21 cellular contexts compared by ENCODE assay signal in the genomic region with DNA sequence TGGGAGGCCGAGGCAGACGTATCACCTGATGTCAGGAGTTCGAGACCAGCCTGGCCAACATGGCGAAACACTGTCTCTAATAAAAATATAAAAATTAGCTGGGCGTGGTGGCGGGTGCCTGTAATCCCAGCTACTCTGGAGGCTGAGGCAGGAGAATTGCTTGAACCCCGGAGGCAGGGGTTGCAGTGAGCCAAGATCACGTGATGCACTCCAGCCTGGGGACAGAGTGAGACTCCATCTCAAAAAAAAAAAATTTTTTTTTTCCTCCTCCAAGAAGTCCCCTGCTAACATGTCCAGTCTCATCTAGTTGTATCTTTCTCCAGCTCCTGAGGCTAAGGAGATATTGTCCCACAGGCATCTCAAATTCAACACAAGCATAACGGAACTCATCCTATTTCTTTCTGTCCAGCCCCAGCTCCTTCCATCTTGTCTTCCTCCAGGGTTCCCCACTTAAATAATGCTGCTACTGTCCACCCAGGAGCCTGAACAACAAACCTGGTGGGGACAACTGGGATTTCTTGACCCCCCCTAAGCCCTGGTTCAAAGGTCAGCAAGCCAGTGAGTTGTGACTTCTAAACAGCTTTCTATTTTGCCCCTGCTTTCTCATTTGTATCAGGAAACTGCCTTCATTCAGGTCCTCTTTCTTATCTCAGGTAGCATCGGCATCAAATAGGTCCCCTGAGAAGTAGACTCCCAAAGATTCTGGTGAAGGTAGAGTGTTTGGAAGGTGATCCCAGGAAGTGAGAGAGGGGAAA.
"Had no signal": no experiment of that assay in that cellular context is flagged by ENCODE, and none has a peak within 500 bp of the region (broad histone marks: within the 10 kb centered on the region; RNA-seq: fewer than 3 reads in every experiment).

No MANE protein-coding gene starts in this region.

- FAIRE-seq: frontal cortex had no signal

- H2AFZ ChIP-seq: neural progenitor cell had no signal

- H3K4me2 ChIP-seq: neural progenitor cell had no signal

- H3K36me3 ChIP-seq: lower lobe of right lung, neural progenitor cell, prostate gland, right atrium auricular region, sigmoid colon, stomach, thyroid gland had no signal

- H3K4me3 Mint-ChIP-seq: immature natural killer cell; natural killer cell; neural progenitor cell; stimulated activated effector memory CD8-positive, alpha-beta T cell treated with anti-CD3 and anti-CD28 coated beads, Interleukin-12 subunit alpha, Interleukin-12 subunit beta, amount 100 ng/mL, for 72 hours had no signal

- H3K9me3 ChIP-seq: lower lobe of right lung, prostate gland, right atrium auricular region, sigmoid colon, stomach, thyroid gland had no signal

- ATAC-seq: left ventricle myocardium superior; lower lobe of right lung; natural killer cell; stimulated activated effector memory CD8-positive, alpha-beta T cell treated with anti-CD3 and anti-CD28 coated beads, Interleukin-12 subunit alpha, Interleukin-12 subunit beta, amount 100 ng/mL, for 72 hours had no signal

- H3K27me3 ChIP-seq: dorsolateral prefrontal cortex, neural progenitor cell, right atrium auricular region, sigmoid colon, stomach, thyroid gland had no signal

- DNase-seq: cortex of kidney; dorsolateral prefrontal cortex; effector CD4-positive, alpha-beta T cell; hypothalamus; immature natural killer cell; islet precursor cell; kidney glomerular epithelial cell; left ventricle myocardium superior; lower lobe of right lung; natural killer cell; sigmoid colon; stimulated activated CD4-positive, alpha-beta T cell treated with anti-CD3 and anti-CD28 coated beads, Interleukin-2, amount 100 ng/mL, for 24 hours; stimulated activated CD4-positive, alpha-beta T cell treated with anti-CD3 and anti-CD28 coated beads, Interleukin-4, amount 100 ng/mL, for 24 hours; stomach; thyroid gland; trophoblast cell had no signal

- H3K36me3 Mint-ChIP-seq: immature natural killer cell, natural killer cell, neural progenitor cell had no signal

- H3K9me3 Mint-ChIP-seq: immature natural killer cell; natural killer cell; neural progenitor cell; stimulated activated effector memory CD8-positive, alpha-beta T cell treated with anti-CD3 and anti-CD28 coated beads, Interleukin-12 subunit alpha, Interleukin-12 subunit beta, amount 100 ng/mL, for 72 hours had no signal

- H3K27ac ChIP-seq: lower lobe of right lung, neural progenitor cell, prostate gland, right atrium auricular region, sigmoid colon, stomach, thyroid gland had no signal

- H3K9ac ChIP-seq: neural progenitor cell had no signal

- H3K4me3 ChIP-seq: dorsolateral prefrontal cortex, lower lobe of right lung, neural progenitor cell, prostate gland, right atrium auricular region, sigmoid colon, stomach, thyroid gland had no signal

- H3K27ac Mint-ChIP-seq: immature natural killer cell; natural killer cell; neural progenitor cell; stimulated activated effector memory CD8-positive, alpha-beta T cell treated with anti-CD3 and anti-CD28 coated beads, Interleukin-12 subunit alpha, Interleukin-12 subunit beta, amount 100 ng/mL, for 72 hours had no signal
